In genomic region chr3:128735287-128735686, GRCh38 we compare ENCODE assay signal across 16 cellular contexts. TPM values are rescaled to one million over a fixed set of nuclear protein-coding genes. Genes with fewer than 3 reads are reported as not detected.
DNase-seq lines count a peak whose midpoint lies in the region; ATAC-seq, FAIRE-seq and TF ChIP-seq lines count a peak whose summit lies in the region.
"Had no signal": no experiment of that assay in that cellular context is flagged by ENCODE, and none has a peak within 500 bp of the region (broad histone marks: within the 10 kb centered on the region; RNA-seq: fewer than 3 reads in every experiment).

No MANE protein-coding gene starts in this region.

- peaks cover 5 to 46% of the 10 kb centered on the region in 2 donors for H3K36me3 Mint-ChIP-seq in CD14-positive monocyte
- peaks cover 6% of the 10 kb centered on the region for H3K36me3 Mint-ChIP-seq in activated naive CD8-positive, alpha-beta T cell
- H3K36me3 Mint-ChIP-seq in natural killer cell treated with Interleukin-12 subunit alpha and Interleukin-12 subunit beta and Interleukin-15 and Interleukin-18, amount 100 ng/mL, for 72 hours, result peaks cover 6% of the 10 kb centered on the region

- H3K27ac Mint-ChIP-seq in CD14-positive monocyte, result peak overlapping the region in 4 of 7 donors; percentile 16 to 79 (median 34)
- peak overlapping the region; percentile 55 for H3K27ac Mint-ChIP-seq in activated naive CD8-positive, alpha-beta T cell
- peak overlapping the region in 1 of 2 donors; percentile 56 for H3K27ac Mint-ChIP-seq in natural killer cell treated with Interleukin-12 subunit alpha and Interleukin-12 subunit beta and Interleukin-15 and Interleukin-18, amount 100 ng/mL, for 72 hours
- H3K27ac Mint-ChIP-seq: activated naive CD8-positive, alpha-beta T cell treated with anti-CD3 and anti-CD28 coated beads, Interleukin-2, amount 10 ng/mL, durations not matched to agents 7 days and 5 days had no signal

- no peak for TF ChIP-seq POLR2A in GM12892 (IDR thresholded peaks at IDR 0.05; ENCODE audit: low read depth, low read length)
- TF ChIP-seq POLR2A in H54 (IDR thresholded peaks at IDR 0.05; ENCODE audit: low read depth, low read length), result no peak

- peaks cover 0 to 2% (median 0%) of the 10 kb centered on the region in 7 donors for H3K9me3 Mint-ChIP-seq in CD14-positive monocyte
- no peaks in the 10 kb centered on the region for H3K9me3 Mint-ChIP-seq in activated naive CD8-positive, alpha-beta T cell (ENCODE audit: low read depth)
- H3K9me3 Mint-ChIP-seq in natural killer cell treated with Interleukin-12 subunit alpha and Interleukin-12 subunit beta and Interleukin-15 and Interleukin-18, amount 100 ng/mL, for 72 hours, result no peaks in the 10 kb centered on the region
- H3K9me3 Mint-ChIP-seq: activated naive CD8-positive, alpha-beta T cell treated with anti-CD3 and anti-CD28 coated beads, Interleukin-2, amount 10 ng/mL, durations not matched to agents 7 days and 5 days had no signal

- DNase-seq in CD14-positive monocyte (ENCODE audit: low spot score) (no peak), GM12892 (ENCODE audit: insufficient read length) (no peak), H54 (ENCODE audit: insufficient read length, low spot score) (no peak), anterior cingulate cortex (lab: John Stamatoyannopoulos, UW) (no peak)
- DNase-seq in natural killer cell treated with Interleukin-12 subunit alpha and Interleukin-12 subunit beta and Interleukin-15 and Interleukin-18, amount 100 ng/mL, for 72 hours (ENCODE audit: low spot score), result no peak
- DNase-seq in activated effector memory CD4-positive, alpha-beta T cell treated with anti-CD3 and anti-CD28 coated beads, Interleukin-2, amount 50 U/mL, for 16 hours, result no peak
- DNase-seq: activated naive CD8-positive, alpha-beta T cell treated with anti-CD3 and anti-CD28 coated beads, Interleukin-2, amount 10 ng/mL, durations not matched to agents 7 days and 5 days; KG1; midbrain; NCI-H1417; NCI-H510A treated with DMSO at 0.1 percent for 48 hours; stomach had no signal

- FAIRE-seq in GM12892 (lab: Jason Lieb, UNC) (peak; percentile 44), H54 (lab: Jason Lieb, UNC) (no peak)
- FAIRE-seq: endothelial cell of umbilical vein, small intestine had no signal

- intact Hi-C loops in CD14-positive monocyte (cut with micrococcal nuclease), result loop anchor here in 1 of 2 donors (10.0 kb wide), 1 partner anchor 50 kb away; no protein-coding TSS in a partner anchor

- peaks cover 55% of the 10 kb centered on the region for H3K4me1 Mint-ChIP-seq in CD14-positive monocyte
- peaks cover 68% of the 10 kb centered on the region for H3K4me1 Mint-ChIP-seq in activated naive CD8-positive, alpha-beta T cell (ENCODE audit: low read depth)
- H3K4me1 Mint-ChIP-seq in natural killer cell treated with Interleukin-12 subunit alpha and Interleukin-12 subunit beta and Interleukin-15 and Interleukin-18, amount 100 ng/mL, for 72 hours (ENCODE audit: low read depth in 2 of 2), result peaks cover 57 to 62% of the 10 kb centered on the region in 2 donors

- no peak for ATAC-seq in natural killer cell treated with Interleukin-12 subunit alpha and Interleukin-12 subunit beta and Interleukin-15 and Interleukin-18, amount 100 ng/mL, for 72 hours
- ATAC-seq: gastroesophageal sphincter had no signal

- TF ChIP-seq CTCF in CD14-positive monocyte (IDR thresholded peaks at IDR 0.05), result no peak

- no peak overlapping the region for H3K4me3 Mint-ChIP-seq in CD14-positive monocyte
- peak overlapping the region; percentile 3 for H3K4me3 Mint-ChIP-seq in activated naive CD8-positive, alpha-beta T cell
- peak overlapping the region; percentile 1 for H3K4me3 Mint-ChIP-seq in natural killer cell treated with Interleukin-12 subunit alpha and Interleukin-12 subunit beta and Interleukin-15 and Interleukin-18, amount 100 ng/mL, for 72 hours
- H3K4me3 Mint-ChIP-seq: activated naive CD8-positive, alpha-beta T cell treated with anti-CD3 and anti-CD28 coated beads, Interleukin-2, amount 10 ng/mL, durations not matched to agents 7 days and 5 days had no signal

- H3K27me3 Mint-ChIP-seq in CD14-positive monocyte (ENCODE audit: low read depth in 3 of 3), result no peaks in the 10 kb centered on the region
- H3K27me3 Mint-ChIP-seq in activated naive CD8-positive, alpha-beta T cell, result no peaks in the 10 kb centered on the region
- no peaks in the 10 kb centered on the region for H3K27me3 Mint-ChIP-seq in natural killer cell treated with Interleukin-12 subunit alpha and Interleukin-12 subunit beta and Interleukin-15 and Interleukin-18, amount 100 ng/mL, for 72 hours
- H3K27me3 Mint-ChIP-seq: activated naive CD8-positive, alpha-beta T cell treated with anti-CD3 and anti-CD28 coated beads, Interleukin-2, amount 10 ng/mL, durations not matched to agents 7 days and 5 days had no signal

RNA-seq across cellular contexts. Expression of gene RAB7A, which starts 9.3 kb away (rescaled TPM):
- polyA plus RNA-seq in CD14-positive monocyte, result 100 to 1,000 TPM; 223 to 261 TPM
- 102 TPM for polyA plus RNA-seq in GM12892 (2012; ENCODE audit: missing spikeins)
- total RNA-seq in natural killer cell treated with Interleukin-12 subunit alpha and Interleukin-12 subunit beta and Interleukin-15 and Interleukin-18, amount 100 ng/mL, for 72 hours, result 100 to 1,000 TPM; 183 to 338 TPM

Comparison
In these comparisons a context has a peak if more than half of its experiments do, and no peak if none do; other contexts are left out.
1. H3K4me3 Mint-ChIP-seq: peak in activated naive CD8-positive, alpha-beta T cell (single experiment) and natural killer cell treated with Interleukin-12 subunit alpha and Interleukin-12 subunit beta and Interleukin-15 and Interleukin-18, amount 100 ng/mL, for 72 hours (single experiment); none in CD14-positive monocyte (0 of 2).